Comparison of ENCODE assay signal across 15 cellular contexts in the genomic region with DNA sequence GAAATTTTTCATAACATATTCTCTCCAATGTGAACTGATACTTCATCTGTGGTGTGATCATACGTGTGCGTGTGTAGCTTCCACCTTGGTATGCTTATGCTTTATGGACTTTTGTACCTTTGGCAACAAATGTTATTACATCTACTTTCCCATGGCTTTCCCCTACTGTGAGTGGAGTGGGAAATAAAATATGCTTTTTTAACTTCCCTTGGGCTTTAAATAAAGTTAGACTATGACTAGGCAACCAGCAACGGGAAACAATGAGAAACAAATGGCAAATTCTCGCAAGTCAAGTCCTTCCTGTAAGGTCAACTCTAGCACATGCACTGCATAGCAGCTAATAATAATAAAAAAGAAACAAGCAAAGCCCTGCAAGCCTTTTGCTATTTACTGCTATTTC.
DNase-seq lines count a peak whose midpoint lies in the region; FAIRE-seq and TF ChIP-seq lines count a peak whose summit lies in the region.
"Had no signal": no experiment of that assay in that cellular context is flagged by ENCODE, and none has a peak within 500 bp of the region (broad histone marks: within the 10 kb centered on the region; RNA-seq: fewer than 3 reads in every experiment).

No MANE protein-coding gene starts in this region.

- no peaks in the 10 kb centered on the region for H3K9me2 ChIP-seq in GM23248 (ENCODE audit: insufficient read depth)

- no peaks in the 10 kb centered on the region for H3K79me2 ChIP-seq in GM23248 (ENCODE audit: insufficient read depth)

- H3K27me3 ChIP-seq in GM23248 (replicated peaks; ENCODE audit: insufficient read depth) (peaks cover 3% of the 10 kb centered on the region; the same call in 1 of the 2 replicates), skeletal muscle tissue (ENCODE audit: control insufficient read depth in 3 of 3, insufficient read depth in 3 of 3, low read length in 3 of 3) (no peaks in the 10 kb centered on the region)
- H3K27me3 ChIP-seq: BLaER1 treated with 17β-estradiol and CSF1 and Interleukin-3, amounts not matched to agents 10 nM and 100 nM had no signal

- H3K4me3 ChIP-seq in GM23248 (no peak overlapping the region), fibroblast of the aortic adventitia (ENCODE audit: low read depth, low read length) (no peak overlapping the region), skeletal muscle tissue (ENCODE audit: low read length in 3 of 3) (no peak overlapping the region)
- H3K4me3 ChIP-seq: BLaER1 treated with 17β-estradiol and CSF1 and Interleukin-3, amounts not matched to agents 10 nM and 100 nM had no signal

- H3K4me1 ChIP-seq in GM23248 (ENCODE audit: insufficient read depth) (no peaks in the 10 kb centered on the region), skeletal muscle tissue (ENCODE audit: control insufficient read depth in 3 of 3, insufficient read depth in 3 of 3, low read length in 3 of 3) (no peaks in the 10 kb centered on the region)
- H3K4me1 ChIP-seq: BLaER1 treated with 17β-estradiol and CSF1 and Interleukin-3, amounts not matched to agents 10 nM and 100 nM had no signal

- no peak overlapping the region for H3K27ac ChIP-seq in GM23248
- H3K27ac ChIP-seq in skeletal muscle tissue (ENCODE audit: low read depth, low read length) = peak overlapping the region; percentile 69
- H3K27ac ChIP-seq: BLaER1 treated with 17β-estradiol and CSF1 and Interleukin-3, amounts not matched to agents 10 nM and 100 nM; KMS-11 had no signal

- peak; percentile 1 for DNase-seq in GM23248
- DNase-seq in brain pericyte (ENCODE audit: low read depth, low spot score) = peak; percentile 86
- peak; percentile 25 for DNase-seq in fibroblast of the aortic adventitia (ENCODE audit: low read depth)
- no peak for DNase-seq in activated CD4-positive, CD25-positive, alpha-beta regulatory T cell treated with anti-CD3 and anti-CD28 coated beads, Interleukin-2, amount 50 U/mL, for 72 hours
- no peak for DNase-seq in ACHN
- no peak for DNase-seq in GM13977 (ENCODE audit: low spot score)
- DNase-seq in urothelium cell line (ENCODE audit: low spot score) = no peak
- DNase-seq: HCEC 1CT, NCI-H1105, NCI-H187, NCI-H446, PC-3 had no signal

- H4K20me1 ChIP-seq in GM23248 (ENCODE audit: insufficient read depth) = no peaks in the 10 kb centered on the region
- H4K20me1 ChIP-seq: BLaER1 treated with 17β-estradiol and CSF1 and Interleukin-3, amounts not matched to agents 10 nM and 100 nM had no signal

- H3K36me3 ChIP-seq in GM23248 (ENCODE audit: low read depth) = no peaks in the 10 kb centered on the region
- no peaks in the 10 kb centered on the region for H3K36me3 ChIP-seq in skeletal muscle tissue (ENCODE audit: control insufficient read depth in 3 of 3, insufficient read depth in 3 of 3, low read length in 3 of 3)
- H3K36me3 ChIP-seq: BLaER1 treated with 17β-estradiol and CSF1 and Interleukin-3, amounts not matched to agents 10 nM and 100 nM had no signal

- no peak overlapping the region for H2AFZ ChIP-seq in GM23248

- no peaks in the 10 kb centered on the region for H3F3A ChIP-seq in GM23248 (ENCODE audit: insufficient read depth)

- no peak overlapping the region for H3K9ac ChIP-seq in GM23248
- H3K9ac ChIP-seq in skeletal muscle tissue (ENCODE audit: low read depth in 1 of 3, low read length in 3 of 3) = no peak overlapping the region
- H3K9ac ChIP-seq: BLaER1 treated with 17β-estradiol and CSF1 and Interleukin-3, amounts not matched to agents 10 nM and 100 nM; KMS-11 had no signal

- in situ Hi-C loops in GM23248 (cut with MboI) = no loop called here
- in situ Hi-C loops in ACHN (cut with HindIII; ENCODE audit: low pct_ligation_motif_present, low pct_unique_long_range_greater_than_20kb, low sequenced_read_pairs) = no loop called here
- in situ Hi-C loops in GM13977 (cut with MboI; ENCODE audit: low pct_unique_long_range_greater_than_20kb, low sequenced_read_pairs, unreplicated experiment) = no loop called here

- TF ChIP-seq CTCF in fibroblast of the aortic adventitia (IDR thresholded peaks at IDR 0.05; ENCODE audit: insufficient read depth, low read length) = no peak
- TF ChIP-seq CTCF in GM13977 (IDR thresholded peaks at IDR 0.05; ENCODE audit: extremely low read depth, insufficient read depth, missing control alignments) = no peak

- H3K4me2 ChIP-seq in GM23248 (ENCODE audit: unreplicated experiment) = no peak overlapping the region
- H3K4me2 ChIP-seq: BLaER1 treated with 17β-estradiol and CSF1 and Interleukin-3, amounts not matched to agents 10 nM and 100 nM; KMS-11 had no signal

- FAIRE-seq in urothelium cell line (lab: Jason Lieb, UNC) = no peak

- WGBS in GM23248 (ENCODE audit: low coverage in 1 of 2, low lambda C conversion rate in 2 of 2, missing lambda C conversion rate in 2 of 2), 2 experiments = 46 to 48% methylated on average over 4 of the region's 4 CpGs

- no peaks in the 10 kb centered on the region for H3K9me3 ChIP-seq in GM23248 (ENCODE audit: low read depth)
- H3K9me3 ChIP-seq in skeletal muscle tissue (ENCODE audit: control insufficient read depth in 3 of 3, low read length in 3 of 3) = peaks cover 0 to 3% (median 0%) of the 10 kb centered on the region in 3 donors

Comparison
In these comparisons a context has a peak if more than half of its experiments do, and no peak if none do; other contexts are left out.
1. DNase-seq: peak in GM23248 (single experiment), brain pericyte (single experiment) and fibroblast of the aortic adventitia (single experiment); none in activated CD4-positive, CD25-positive, alpha-beta regulatory T cell treated with anti-CD3 and anti-CD28 coated beads, Interleukin-2, amount 50 U/mL, for 72 hours (single experiment), ACHN (single experiment), GM13977 (single experiment) and urothelium cell line (single experiment).